In the genomic region with DNA sequence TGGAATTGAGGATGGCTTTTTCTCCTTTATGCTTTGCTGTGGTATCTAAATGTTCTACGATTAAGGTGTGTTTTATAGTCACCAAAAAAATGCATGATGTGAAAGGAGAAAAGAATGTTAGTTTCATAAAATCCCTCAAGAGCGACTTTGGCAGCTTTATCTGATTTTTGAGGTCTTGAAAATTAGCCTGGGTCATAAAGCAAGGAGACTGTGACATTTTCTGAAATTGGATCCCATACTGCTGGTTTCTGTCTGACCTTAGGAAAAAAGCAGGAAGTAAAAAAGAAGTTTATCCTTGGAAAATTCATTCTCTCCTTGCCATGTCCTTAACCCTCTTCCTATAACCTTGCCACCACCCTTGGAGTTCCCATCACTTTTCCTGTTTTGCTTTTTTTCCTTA, we compare ENCODE assay signal across 27 cellular contexts.
"Had no signal": no experiment of that assay in that cellular context is flagged by ENCODE, and none has a peak within 500 bp of the region (broad histone marks: within the 10 kb centered on the region; RNA-seq: fewer than 3 reads in every experiment).

No MANE protein-coding gene starts in this region.

- ATAC-seq: activated CD8-positive, alpha-beta T cell treated with anti-CD3 and anti-CD28 coated beads, Interleukin-2, amount 10 ng/mL, durations not matched to agents 7 days and 5 days; activated naive CD4-positive, alpha-beta T cell treated with anti-CD3 and anti-CD28 coated beads, Interleukin-2, amount 50 U/mL, for 72 hours; activated naive CD8-positive, alpha-beta T cell treated with anti-CD3 and anti-CD28 coated beads, Interleukin-2, amount 50 U/mL, for 24 hours; PC-3; WTC11 had no signal

- H3K9me3 Mint-ChIP-seq: central memory CD8-positive, alpha-beta T cell; T-helper 1 cell treated with Interleukin-12 subunit alpha and Interleukin-12 subunit beta and Interleukin-4 antibody, amounts not matched to agents 30 μg/mL and 1 μg/mL, for 36 hours; WTC11 had no signal

- H3K36me3 Mint-ChIP-seq: brain, WTC11 had no signal

- H3K27me3 ChIP-seq: ascending aorta had no signal

- DNase-seq: activated CD4-positive, alpha-beta T cell treated with anti-CD3 and anti-CD28 coated beads for 48 hours; activated CD4-positive, alpha-beta T cell treated with anti-CD3 and anti-CD28 coated beads, Interleukin-2, amount 50 U/mL, for 4 hours; activated CD4-positive, CD25-positive, alpha-beta regulatory T cell treated with anti-CD3 and anti-CD28 coated beads, Interleukin-2, amount 50 U/mL, for 72 hours; activated CD8-positive, alpha-beta memory T cell treated with anti-CD3 and anti-CD28 coated beads, Interleukin-2, amount 50 U/mL, for 48 hours; activated CD8-positive, alpha-beta T cell treated with anti-CD3 and anti-CD28 coated beads, Interleukin-2, amount 10 ng/mL, durations not matched to agents 7 days and 5 days; activated effector memory CD4-positive, alpha-beta T cell treated with Interleukin-2 at 50 U/mL for 16 hours; activated naive CD4-positive, alpha-beta T cell treated with Interleukin-2 at 50 U/mL for 16 hours; activated naive CD8-positive, alpha-beta T cell treated with anti-CD3 and anti-CD28 coated beads, Interleukin-2, amount 50 U/mL, for 24 hours; activated T-cell treated with anti-CD3 and anti-CD28 coated beads, Interleukin-2, amount 50 U/mL, for 1 hour; amniotic stem cell; Kasumi-1; NCI-H1048; NCI-H146; NCI-H187 treated with DMSO at 0.1 percent for 48 hours; NCI-H2081 treated with DMSO at 0.1 percent for 48 hours; NCI-H446; NCI-H524; PC-3; SHP77 treated with DMSO at 0.1 percent for 48 hours; T-helper 9 cell had no signal

- H3K9me3 ChIP-seq: ascending aorta had no signal

- H3K27ac Mint-ChIP-seq: activated CD8-positive, alpha-beta T cell treated with anti-CD3 and anti-CD28 coated beads, Interleukin-2, amount 10 ng/mL, durations not matched to agents 7 days and 5 days; activated naive CD4-positive, alpha-beta T cell treated with anti-CD3 and anti-CD28 coated beads, Interleukin-2, amount 50 U/mL, for 72 hours; activated naive CD8-positive, alpha-beta T cell treated with anti-CD3 and anti-CD28 coated beads, Interleukin-2, amount 50 U/mL, for 24 hours; T-helper 1 cell treated with Interleukin-12 subunit alpha and Interleukin-12 subunit beta and Interleukin-4 antibody, amounts not matched to agents 30 μg/mL and 1 μg/mL, for 36 hours had no signal

- H3K4me3 ChIP-seq: ascending aorta had no signal

- H3K4me3 Mint-ChIP-seq: activated CD8-positive, alpha-beta T cell treated with anti-CD3 and anti-CD28 coated beads, Interleukin-2, amount 10 ng/mL, durations not matched to agents 7 days and 5 days; activated naive CD8-positive, alpha-beta T cell treated with anti-CD3 and anti-CD28 coated beads, Interleukin-2, amount 50 U/mL, for 24 hours; brain; central memory CD8-positive, alpha-beta T cell; T-helper 1 cell treated with Interleukin-12 subunit alpha and Interleukin-12 subunit beta and Interleukin-4 antibody, amounts not matched to agents 30 μg/mL and 1 μg/mL, for 36 hours; WTC11 had no signal

- H3K27ac ChIP-seq: ascending aorta had no signal

- FAIRE-seq: RCC 7860 had no signal

- H3K36me3 ChIP-seq: ascending aorta had no signal
